Comparison of ENCODE assay signal across 25 cellular contexts in the genomic region with DNA sequence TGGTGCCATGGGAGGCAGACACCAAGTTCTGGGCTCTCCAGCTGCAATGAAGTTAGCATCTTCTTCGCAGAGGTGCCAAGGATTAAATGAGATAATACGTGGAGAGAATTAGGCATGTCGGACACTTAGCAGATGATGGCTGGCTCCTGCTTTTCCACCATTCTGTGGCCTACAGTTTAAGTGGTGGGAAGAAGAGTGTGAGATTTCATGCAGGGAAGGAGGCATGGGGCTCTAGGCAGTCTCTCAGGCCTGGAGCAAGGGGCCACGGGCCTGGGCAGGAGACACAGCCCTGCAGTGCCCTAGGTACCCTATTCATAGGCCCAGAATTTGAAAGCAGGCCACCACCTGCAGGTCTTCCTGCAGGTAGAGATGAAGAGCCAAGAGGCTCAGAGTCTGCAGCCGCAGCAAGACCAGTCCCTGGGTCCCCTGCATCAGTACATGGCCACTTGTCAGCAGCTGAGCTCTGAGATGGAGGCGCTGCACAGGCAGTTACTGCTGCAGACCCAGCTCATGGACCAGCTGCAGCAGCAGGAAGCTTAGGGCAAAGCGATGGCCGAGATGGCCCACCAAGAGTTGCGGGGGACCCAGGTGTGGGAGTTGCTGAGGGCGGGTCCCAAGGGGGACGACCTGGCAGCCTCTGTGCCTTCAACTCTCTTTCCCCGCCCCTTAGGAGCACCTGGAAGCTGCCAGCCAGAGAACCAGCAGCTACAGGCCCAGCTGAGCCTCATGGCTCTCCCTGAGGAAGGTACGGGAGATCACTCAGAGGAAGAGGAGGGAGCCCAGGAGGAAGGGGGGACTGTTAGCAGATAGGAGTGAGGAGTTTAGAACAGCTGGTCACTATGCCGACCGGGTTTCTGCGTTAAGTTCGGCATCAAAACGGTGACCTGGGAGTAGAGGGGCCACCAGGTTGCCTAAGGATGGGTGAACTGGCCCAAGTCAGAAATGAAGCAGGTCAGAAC. TPM values are rescaled to one million over a fixed set of nuclear protein-coding genes. Genes with fewer than 3 reads are reported as not detected.
DNase-seq lines count a peak whose midpoint lies in the region; ATAC-seq and TF ChIP-seq lines count a peak whose summit lies in the region.
"Had no signal": no experiment of that assay in that cellular context is flagged by ENCODE, and none has a peak within 500 bp of the region (broad histone marks: within the 10 kb centered on the region; RNA-seq: fewer than 3 reads in every experiment).

No MANE protein-coding gene starts in this region.

- 82% methylated on average over 18 of the region's 18 CpGs for WGBS in right cardiac atrium
- 79 to 80% methylated on average over 18 of the region's 18 CpGs for WGBS in lung, 2 donors

- ATAC-seq in right cardiac atrium: no peak
- no peak for ATAC-seq in lung (ENCODE audit: insufficient read depth, low FRiP score)

- H3K27me3 ChIP-seq in right atrium auricular region: no peaks in the 10 kb centered on the region
- H3K27me3 ChIP-seq in right cardiac atrium (ENCODE audit: control insufficient read depth, insufficient read depth): no peaks in the 10 kb centered on the region
- H3K27me3 ChIP-seq in lung (ENCODE audit: control insufficient read depth, insufficient read depth): peaks cover 4% of the 10 kb centered on the region
- H3K27me3 ChIP-seq: BE2C, BLaER1 had no signal

- DNase-seq in right atrium auricular region (ENCODE audit: low spot score) (peak; percentile 13), right cardiac atrium (no peak), lung (ENCODE audit: low spot score) (peak; percentile 24), osteocyte (ENCODE audit: extremely low spot score, unreplicated experiment) (peak; percentile 75), NCI-H446 treated with DMSO at 0.1 percent for 48 hours (lab: John Stamatoyannopoulos, UW) (no peak), NCI-H345 (lab: John Stamatoyannopoulos, UW) (no peak), NCI-H1048 (lab: John Stamatoyannopoulos, UW) (no peak)
- DNase-seq: 8988T; ACHN; BE2C; C1 segment of cervical spinal cord; CD4-positive, alpha-beta memory T cell; CD4-positive, CD25-positive, alpha-beta regulatory T cell; CD8-positive, alpha-beta memory T cell; COR-L47; DMS 273 treated with DMSO at 0.1 percent for 48 hours; DMS153; DMS53; DMS79; DND-41; EL; GF-D8 had no signal

- H3K27me3 Mint-ChIP-seq in osteocyte (ENCODE audit: unreplicated experiment): no peaks in the 10 kb centered on the region
- H3K27me3 Mint-ChIP-seq: CD4-positive, CD25-positive, alpha-beta regulatory T cell had no signal

- H3K9me3 Mint-ChIP-seq in osteocyte (ENCODE audit: unreplicated experiment): peaks cover 38% of the 10 kb centered on the region

- H3K36me3 ChIP-seq in right atrium auricular region (no peaks in the 10 kb centered on the region), lung (ENCODE audit: control insufficient read depth in 2 of 2, insufficient read depth in 2 of 2, low read length in 2 of 2) (no peaks in the 10 kb centered on the region)
- H3K36me3 ChIP-seq: BE2C, BLaER1 had no signal

- H3K4me1 Mint-ChIP-seq in osteocyte (ENCODE audit: unreplicated experiment): no peaks in the 10 kb centered on the region
- H3K4me1 Mint-ChIP-seq: CD14-positive monocyte; CD4-positive, CD25-positive, alpha-beta regulatory T cell; CD8-positive, alpha-beta memory T cell had no signal

- intact Hi-C loops in right cardiac atrium (cut with DNase I): no loop called here

- TF ChIP-seq CTCF in right atrium auricular region (IDR thresholded peaks at IDR 0.05): no peak
- no peak for TF ChIP-seq CTCF in lung (IDR thresholded peaks at IDR 0.05; ENCODE audit: control extremely low read depth, extremely low read depth)
- TF ChIP-seq CTCF in osteocyte (IDR thresholded peaks at IDR 0.05): no peak

- no peak overlapping the region for H3K27ac Mint-ChIP-seq in osteocyte (ENCODE audit: unreplicated experiment)
- H3K27ac Mint-ChIP-seq: CD14-positive monocyte; CD4-positive, alpha-beta memory T cell; CD8-positive, alpha-beta memory T cell had no signal

- H3K4me1 ChIP-seq in right atrium auricular region (no peaks in the 10 kb centered on the region), right cardiac atrium (ENCODE audit: control insufficient read depth, insufficient read depth, low read length) (no peaks in the 10 kb centered on the region), lung (ENCODE audit: control insufficient read depth in 2 of 2, insufficient read depth in 2 of 2, low read length in 2 of 2) (no peaks in the 10 kb centered on the region)
- H3K4me1 ChIP-seq: BE2C, BLaER1 had no signal

- H3K4me3 ChIP-seq in right atrium auricular region: no peak overlapping the region
- no peak overlapping the region for H3K4me3 ChIP-seq in right cardiac atrium (ENCODE audit: low read length)
- no peak overlapping the region for H3K4me3 ChIP-seq in lung
- H3K4me3 ChIP-seq: BLaER1 had no signal

- no peaks in the 10 kb centered on the region for H3K9me3 ChIP-seq in right atrium auricular region
- H3K9me3 ChIP-seq in right cardiac atrium (ENCODE audit: control insufficient read depth, low read length): no peaks in the 10 kb centered on the region
- H3K9me3 ChIP-seq in lung (ENCODE audit: control insufficient read depth in 2 of 2, insufficient read depth in 1 of 2, low read length in 1 of 2): peaks cover 0 to 39% of the 10 kb centered on the region in 2 donors
- H3K9me3 ChIP-seq: BE2C had no signal

- H3K27ac ChIP-seq in right atrium auricular region (no peak overlapping the region), right cardiac atrium (ENCODE audit: low read length) (no peak overlapping the region), lung (ENCODE audit: low read depth in 1 of 2, low read length in 1 of 2) (no peak overlapping the region)
- H3K27ac ChIP-seq: BLaER1 had no signal

- no peaks in the 10 kb centered on the region for H3K36me3 Mint-ChIP-seq in osteocyte (ENCODE audit: unreplicated experiment)
- H3K36me3 Mint-ChIP-seq: CD14-positive monocyte; CD4-positive, alpha-beta memory T cell; CD4-positive, CD25-positive, alpha-beta regulatory T cell; CD8-positive, alpha-beta memory T cell had no signal

- H3K4me3 Mint-ChIP-seq in osteocyte (ENCODE audit: unreplicated experiment): no peak overlapping the region
- H3K4me3 Mint-ChIP-seq: CD14-positive monocyte; CD8-positive, alpha-beta memory T cell had no signal

RNA-seq across cellular contexts. Expression of a gene that starts 33.2 kb away (rescaled TPM):
- total RNA-seq in right atrium auricular region: under 1 TPM; 0.08 to 0.19 TPM
- total RNA-seq in right cardiac atrium: under 1 TPM in 3 of 4 donors, not detected in 1; 0.22 to 0.29 (median 0.23) TPM
- polyA plus RNA-seq in right cardiac atrium: 0.05 TPM
- total RNA-seq in lung: under 1 TPM; 0.09 to 0.80 TPM
- polyA plus RNA-seq in lung: under 1 TPM; 0.08 to 0.10 TPM
- not detected in 2 replicates for total RNA-seq in osteocyte
- total RNA-seq: A673 had no signal
- polyA plus RNA-seq: CD14-positive monocyte had no signal

Comparison
In these comparisons a context has a peak if more than half of its experiments do, and no peak if none do; other contexts are left out.
1. DNase-seq: peak in right atrium auricular region (single experiment), lung (single experiment) and osteocyte (single experiment); none in right cardiac atrium (0 of 3), NCI-H446 treated with DMSO at 0.1 percent for 48 hours (single experiment), NCI-H345 (single experiment) and NCI-H1048 (single experiment).